1 cellular context compared by ENCODE assay signal in the genomic region with DNA sequence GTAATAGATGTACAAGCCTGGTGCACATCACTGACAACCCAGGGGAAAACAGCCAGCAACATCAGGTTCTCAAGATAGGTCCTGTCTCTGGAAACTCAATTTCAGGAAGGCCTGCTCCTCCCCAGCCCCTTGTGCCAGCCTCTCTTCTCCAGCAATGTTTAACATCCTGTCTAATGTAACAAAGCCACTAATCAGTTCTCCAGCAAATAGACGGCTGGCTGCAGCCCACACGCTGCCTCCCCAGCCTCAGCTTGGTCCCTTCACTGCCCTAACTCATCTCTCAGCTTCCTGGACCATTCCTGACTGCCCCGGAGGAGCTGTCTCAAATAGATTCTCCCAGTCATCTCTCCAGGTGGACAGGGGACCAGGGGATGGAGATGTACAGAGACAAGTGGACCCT.
TF ChIP-seq lines count a peak whose summit lies in the region.

No MANE protein-coding gene starts in this region.

TF ChIP-seq in GM23338, 12 proteins besides CTCF, POLR2A, EP300 and RAD21 (continued from another document):
- TF ChIP-seq, protein P1, sequence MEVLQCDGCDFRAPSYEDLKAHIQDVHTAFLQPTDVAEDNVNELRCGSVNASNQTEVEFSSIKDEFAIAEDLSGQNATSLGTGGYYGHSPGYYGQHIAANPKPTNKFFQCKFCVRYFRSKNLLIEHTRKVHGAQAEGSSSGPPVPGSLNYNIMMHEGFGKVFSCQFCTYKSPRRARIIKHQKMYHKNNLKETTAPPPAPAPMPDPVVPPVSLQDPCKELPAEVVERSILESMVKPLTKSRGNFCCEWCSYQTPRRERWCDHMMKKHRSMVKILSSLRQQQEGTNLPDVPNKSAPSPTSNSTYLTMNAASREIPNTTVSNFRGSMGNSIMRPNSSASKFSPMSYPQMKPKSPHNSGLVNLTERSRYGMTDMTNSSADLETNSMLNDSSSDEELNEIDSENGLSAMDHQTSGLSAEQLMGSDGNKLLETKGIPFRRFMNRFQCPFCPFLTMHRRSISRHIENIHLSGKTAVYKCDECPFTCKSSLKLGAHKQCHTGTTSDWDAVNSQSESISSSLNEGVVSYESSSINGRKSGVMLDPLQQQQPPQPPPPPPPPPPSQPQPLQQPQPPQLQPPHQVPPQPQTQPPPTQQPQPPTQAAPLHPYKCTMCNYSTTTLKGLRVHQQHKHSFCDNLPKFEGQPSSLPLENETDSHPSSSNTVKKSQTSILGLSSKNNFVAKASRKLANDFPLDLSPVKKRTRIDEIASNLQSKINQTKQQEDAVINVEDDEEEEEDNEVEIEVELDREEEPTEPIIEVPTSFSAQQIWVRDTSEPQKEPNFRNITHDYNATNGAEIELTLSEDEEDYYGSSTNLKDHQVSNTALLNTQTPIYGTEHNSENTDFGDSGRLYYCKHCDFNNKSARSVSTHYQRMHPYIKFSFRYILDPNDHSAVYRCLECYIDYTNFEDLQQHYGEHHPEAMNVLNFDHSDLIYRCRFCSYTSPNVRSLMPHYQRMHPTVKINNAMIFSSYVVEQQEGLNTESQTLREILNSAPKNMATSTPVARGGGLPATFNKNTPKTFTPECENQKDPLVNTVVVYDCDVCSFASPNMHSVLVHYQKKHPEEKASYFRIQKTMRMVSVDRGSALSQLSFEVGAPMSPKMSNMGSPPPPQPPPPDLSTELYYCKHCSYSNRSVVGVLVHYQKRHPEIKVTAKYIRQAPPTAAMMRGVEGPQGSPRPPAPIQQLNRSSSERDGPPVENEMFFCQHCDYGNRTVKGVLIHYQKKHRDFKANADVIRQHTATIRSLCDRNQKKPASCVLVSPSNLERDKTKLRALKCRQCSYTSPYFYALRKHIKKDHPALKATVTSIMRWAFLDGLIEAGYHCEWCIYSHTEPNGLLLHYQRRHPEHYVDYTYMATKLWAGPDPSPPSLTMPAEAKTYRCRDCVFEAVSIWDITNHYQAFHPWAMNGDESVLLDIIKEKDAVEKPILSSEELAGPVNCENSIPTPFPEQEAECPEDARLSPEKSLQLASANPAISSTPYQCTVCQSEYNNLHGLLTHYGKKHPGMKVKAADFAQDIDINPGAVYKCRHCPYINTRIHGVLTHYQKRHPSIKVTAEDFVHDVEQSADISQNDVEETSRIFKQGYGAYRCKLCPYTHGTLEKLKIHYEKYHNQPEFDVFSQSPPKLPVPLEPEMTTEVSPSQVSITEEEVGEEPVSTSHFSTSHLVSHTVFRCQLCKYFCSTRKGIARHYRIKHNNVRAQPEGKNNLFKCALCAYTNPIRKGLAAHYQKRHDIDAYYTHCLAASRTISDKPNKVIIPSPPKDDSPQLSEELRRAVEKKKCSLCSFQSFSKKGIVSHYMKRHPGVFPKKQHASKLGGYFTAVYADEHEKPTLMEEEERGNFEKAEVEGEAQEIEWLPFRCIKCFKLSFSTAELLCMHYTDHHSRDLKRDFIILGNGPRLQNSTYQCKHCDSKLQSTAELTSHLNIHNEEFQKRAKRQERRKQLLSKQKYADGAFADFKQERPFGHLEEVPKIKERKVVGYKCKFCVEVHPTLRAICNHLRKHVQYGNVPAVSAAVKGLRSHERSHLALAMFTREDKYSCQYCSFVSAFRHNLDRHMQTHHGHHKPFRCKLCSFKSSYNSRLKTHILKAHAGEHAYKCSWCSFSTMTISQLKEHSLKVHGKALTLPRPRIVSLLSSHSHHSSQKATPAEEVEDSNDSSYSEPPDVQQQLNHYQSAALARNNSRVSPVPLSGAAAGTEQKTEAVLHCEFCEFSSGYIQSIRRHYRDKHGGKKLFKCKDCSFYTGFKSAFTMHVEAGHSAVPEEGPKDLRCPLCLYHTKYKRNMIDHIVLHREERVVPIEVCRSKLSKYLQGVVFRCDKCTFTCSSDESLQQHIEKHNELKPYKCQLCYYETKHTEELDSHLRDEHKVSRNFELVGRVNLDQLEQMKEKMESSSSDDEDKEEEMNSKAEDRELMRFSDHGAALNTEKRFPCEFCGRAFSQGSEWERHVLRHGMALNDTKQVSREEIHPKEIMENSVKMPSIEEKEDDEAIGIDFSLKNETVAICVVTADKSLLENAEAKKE (CRISPR knock-in tag; IDR thresholded peaks at IDR 0.05) = no peak
- TF ChIP-seq, protein P2, sequence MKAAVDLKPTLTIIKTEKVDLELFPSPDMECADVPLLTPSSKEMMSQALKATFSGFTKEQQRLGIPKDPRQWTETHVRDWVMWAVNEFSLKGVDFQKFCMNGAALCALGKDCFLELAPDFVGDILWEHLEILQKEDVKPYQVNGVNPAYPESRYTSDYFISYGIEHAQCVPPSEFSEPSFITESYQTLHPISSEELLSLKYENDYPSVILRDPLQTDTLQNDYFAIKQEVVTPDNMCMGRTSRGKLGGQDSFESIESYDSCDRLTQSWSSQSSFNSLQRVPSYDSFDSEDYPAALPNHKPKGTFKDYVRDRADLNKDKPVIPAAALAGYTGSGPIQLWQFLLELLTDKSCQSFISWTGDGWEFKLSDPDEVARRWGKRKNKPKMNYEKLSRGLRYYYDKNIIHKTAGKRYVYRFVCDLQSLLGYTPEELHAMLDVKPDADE (IDR thresholded peaks at IDR 0.05) = no peak
- TF ChIP-seq ZNF331 (CRISPR knock-in tag; IDR thresholded peaks at IDR 0.05; ENCODE audit: low read depth) (no peak), CREB1 (CRISPR knock-in tag; IDR thresholded peaks at IDR 0.05; ENCODE audit: low read depth) (no peak), NANOG (IDR thresholded peaks at IDR 0.05; ENCODE audit: borderline replicate concordance) (no peak)
